Comparison of ENCODE assay signal across 8 cellular contexts in the genomic region with DNA sequence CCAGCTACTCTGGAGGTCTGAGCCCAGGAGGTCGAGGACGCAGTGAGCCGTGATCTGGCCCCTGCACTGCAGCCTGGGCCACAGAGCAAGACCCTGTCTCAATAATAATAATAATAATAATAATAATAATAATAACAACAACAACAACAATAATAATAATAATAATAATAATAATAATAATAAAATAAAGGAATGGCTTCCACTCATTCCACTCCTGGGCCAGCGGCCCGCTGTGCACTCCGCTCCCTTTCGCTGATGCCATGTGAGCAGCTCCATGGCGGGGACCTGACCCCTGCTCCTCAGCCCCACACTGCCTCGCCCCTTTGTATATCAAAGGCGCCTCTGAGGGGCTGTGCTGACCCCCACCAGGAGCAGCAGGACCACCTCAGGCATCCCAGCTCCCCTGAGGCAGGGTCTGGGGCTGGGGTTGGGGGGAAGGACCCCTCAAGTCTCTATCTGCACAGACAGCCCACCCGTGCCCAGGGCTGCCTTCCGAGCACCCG. TPM values are rescaled to one million over a fixed set of nuclear protein-coding genes. Genes with fewer than 3 reads are reported as not detected.
DNase-seq lines count a peak whose midpoint lies in the region; ATAC-seq and TF ChIP-seq lines count a peak whose summit lies in the region.

No MANE protein-coding gene starts in this region.

- H3K79me2 ChIP-seq in H9 (ENCODE audit: insufficient read depth, low read length) (no peaks in the 10 kb centered on the region), smooth muscle cell (ENCODE audit: low read depth) (peaks cover 54% of the 10 kb centered on the region)

- H3K4me3 ChIP-seq in iPS-15b (ENCODE audit: low read depth, low read length) (peak overlapping the region; percentile 45), smooth muscle cell (peak overlapping the region; percentile 51)

- H3K23ac ChIP-seq in H9 (ENCODE audit: insufficient read length, low read depth, low read length) = no peak overlapping the region

- H4K20me1 ChIP-seq in H9 (ENCODE audit: control insufficient read depth, insufficient read depth, insufficient read length) (peaks cover 2% of the 10 kb centered on the region), smooth muscle cell (ENCODE audit: low read depth) (peaks cover 88% of the 10 kb centered on the region)

- H4K8ac ChIP-seq in H9 (replicated peaks; ENCODE audit: insufficient read length, low read depth, low read length) = no peak overlapping the region

- no peak overlapping the region for H2BK15ac ChIP-seq in H9 (ENCODE audit: low read depth, low read length)

- H3K27me3 ChIP-seq in H9 (ENCODE audit: insufficient read depth, low read length) = no peaks in the 10 kb centered on the region
- peaks cover 4% of the 10 kb centered on the region for H3K27me3 ChIP-seq in iPS-15b (ENCODE audit: control insufficient read depth, insufficient read depth, low read length)
- no peaks in the 10 kb centered on the region for H3K27me3 ChIP-seq in smooth muscle cell (ENCODE audit: low read depth)

- no peak overlapping the region for H4K5ac ChIP-seq in H9 (ENCODE audit: insufficient read length, low read depth, low read length)

- peak overlapping the region in 1 of 2 experiments; percentile 76; a peak in 2 of 5 replicates for H3K4me3 Mint-ChIP-seq in H9
- peak overlapping the region; percentile 70 to 75 (median 72) for H3K4me3 Mint-ChIP-seq in T-cell

- H3K36me3 ChIP-seq in iPS-15b (ENCODE audit: control insufficient read depth, insufficient read depth, low read length) = no peaks in the 10 kb centered on the region
- H3K36me3 ChIP-seq in smooth muscle cell (ENCODE audit: low read depth) = no peaks in the 10 kb centered on the region

- no peak overlapping the region for H3K4ac ChIP-seq in H9 (ENCODE audit: low read depth, low read length)

- TF ChIP-seq CTCF in H9 (conservative IDR thresholded peaks at IDR 0.05) (no peak), smooth muscle cell (IDR thresholded peaks at IDR 0.05; ENCODE audit: borderline replicate concordance, insufficient read depth, poor library complexity, severe bottlenecking) (no peak), GM20000 (IDR thresholded peaks at IDR 0.05; ENCODE audit: extremely low read depth, missing control alignments) (no peak), GM10248 (IDR thresholded peaks at IDR 0.05; ENCODE audit: control extremely low read depth, extremely low read depth, low read depth, missing control alignments) (no peak)

- no peak overlapping the region for H2BK5ac ChIP-seq in H9 (ENCODE audit: insufficient read length, low read length)

- no peak overlapping the region for H4K91ac ChIP-seq in H9 (ENCODE audit: insufficient read length, low read depth, low read length)

- H3K4me1 ChIP-seq in H9 (ENCODE audit: insufficient read depth, low read length) (peaks cover 5% of the 10 kb centered on the region; the same call in 1 of the 2 replicates), iPS-15b (ENCODE audit: control insufficient read depth, insufficient read depth, low read length) (peaks cover 5% of the 10 kb centered on the region), smooth muscle cell (ENCODE audit: low read depth) (peaks cover 16% of the 10 kb centered on the region)

- H3K27me3 Mint-ChIP-seq in H9 (ENCODE audit: low read depth) = peaks cover 10% of the 10 kb centered on the region
- no peaks in the 10 kb centered on the region for H3K27me3 Mint-ChIP-seq in T-cell

- no peak overlapping the region for H2AK5ac ChIP-seq in H9 (ENCODE audit: insufficient read length, low read length)

- no peak overlapping the region for H3K9ac ChIP-seq in H9 (ENCODE audit: extremely low read depth, insufficient read length, low read length)
- H3K9ac ChIP-seq in iPS-15b (ENCODE audit: low read depth, low read length) = no peak overlapping the region
- H3K9ac ChIP-seq in smooth muscle cell (ENCODE audit: low read depth) = peak overlapping the region; percentile 78

- H3K36me3 Mint-ChIP-seq in H9 (ENCODE audit: insufficient read depth in 1 of 3, low read depth in 3 of 3) (peaks cover 0 to 6% (median 4%) of the 10 kb centered on the region in 3 experiments; a peak in 4 of 7 replicates), T-cell (no peaks in the 10 kb centered on the region)

- no peak overlapping the region for H3K18ac ChIP-seq in H9 (ENCODE audit: insufficient read length, low read depth, low read length)

- ATAC-seq in T-cell (replicated peaks in 1 of 4) (no peak), GM21576 (IDR thresholded peaks at IDR 0.05; ENCODE audit: unreplicated experiment) (no peak)

- H2AFZ ChIP-seq in H9 (ENCODE audit: low read length) (no peak overlapping the region), smooth muscle cell (ENCODE audit: low read depth) (no peak overlapping the region)

- H3K27ac ChIP-seq in H9 (ENCODE audit: insufficient read length, low read depth, low read length) = no peak overlapping the region
- peak overlapping the region; percentile 29 for H3K27ac ChIP-seq in smooth muscle cell (ENCODE audit: low read depth)

- H3K27ac Mint-ChIP-seq in H9 (no peak overlapping the region), T-cell (peak overlapping the region; percentile 85 to 93)

- no peak overlapping the region for H3K14ac ChIP-seq in H9 (ENCODE audit: insufficient read depth, low read length)

- H2BK12ac ChIP-seq in H9 (ENCODE audit: insufficient read length, low read depth, low read length) = no peak overlapping the region

- H2BK120ac ChIP-seq in H9 (ENCODE audit: low read depth, low read length, poor library complexity, severe bottlenecking) = no peak overlapping the region

- peaks cover 13% of the 10 kb centered on the region for H3K23me2 ChIP-seq in H9 (ENCODE audit: insufficient read length, low read depth, low read length, poor library complexity, severe bottlenecking)

- H2BK20ac ChIP-seq in H9 (ENCODE audit: low read depth, low read length, poor library complexity, severe bottlenecking) = no peak overlapping the region

- WGBS in H9 (ENCODE audit: extremely low coverage, insufficient read length, low lambda C conversion rate) = no CpG with 5 or more reads among the region's 13 CpGs
- WGBS in smooth muscle cell (ENCODE audit: low lambda C conversion rate) = 93% methylated on average over 13 of the region's 13 CpGs

- H3K4me1 Mint-ChIP-seq in H9 (peaks cover 23 to 28% of the 10 kb centered on the region in 2 experiments), T-cell (peaks cover 63 to 85% (median 76%) of the 10 kb centered on the region in 3 donors)

- H3F3A ChIP-seq in smooth muscle cell (ENCODE audit: low read depth) = no peaks in the 10 kb centered on the region

- POLR2A ChIA-PET in T-cell (lab: Charles Lee) = interaction anchor here (0.8 to 2.6 kb wide), 5 partner anchors 8 to 113 kb away, joined by 3 to 17 read pairs (median 7); partner anchors contain the start of gene GTF3C5 (in 1 of the 2)
- POLR2A ChIA-PET in GM10248 (lab: Yijun Ruan, JAX) = interaction anchor here (0.8 to 2.0 kb wide), 6 partner anchors 8 to 113 kb away, joined by 3 to 11 read pairs (median 4); partner anchors contain the start of gene GTF3C5

- no peak for DNase-seq in H9
- no peak for DNase-seq in T-cell
- no peak for DNase-seq in smooth muscle cell (lab: John Stamatoyannopoulos, UW; ENCODE audit: unreplicated experiment)
- DNase-seq in GM20000 (ENCODE audit: low spot score) = no peak
- DNase-seq in GM10248 (ENCODE audit: extremely low spot score) = no peak
- DNase-seq in NCI-H1436 treated with DMSO at 0.1 percent for 48 hours (lab: John Stamatoyannopoulos, UW) = no peak

- CTCF ChIA-PET in T-cell (lab: Charles Lee) = interaction anchor here (0.5 to 3.0 kb wide), 17 partner anchors 10 to 204 kb away, joined by 3 to 45 read pairs (median 7); partner anchors contain the start of genes GTF3C5 (in 1 of the 2), MED22 (in 1 of the 2), RALGDS (in 1 of the 2) and RPL7A (in 1 of the 2)
- CTCF ChIA-PET in GM10248 (lab: Yijun Ruan, JAX) = interaction anchor here (0.6 to 10.7 kb wide), 27 partner anchors 13 to 341 kb away, joined by 3 to 473 read pairs (median 6); partner anchors contain the start of genes GBGT1, GTF3C5 and RALGDS

- H3K79me1 ChIP-seq in H9 (ENCODE audit: insufficient read depth, low read depth, low read length, poor library complexity, severe bottlenecking) = no peaks in the 10 kb centered on the region

- H3K9me3 ChIP-seq in H9 (ENCODE audit: control insufficient read depth, low read depth, low read length) = no peaks in the 10 kb centered on the region
- H3K9me3 ChIP-seq in iPS-15b (ENCODE audit: control insufficient read depth, insufficient read depth, low read length) = no peaks in the 10 kb centered on the region
- H3K9me3 ChIP-seq in smooth muscle cell (replicated peaks; ENCODE audit: low read depth) = no peaks in the 10 kb centered on the region

- H3K9me3 Mint-ChIP-seq in H9 = no peaks in the 10 kb centered on the region
- H3K9me3 Mint-ChIP-seq in T-cell = no peaks in the 10 kb centered on the region

- H3T11ph ChIP-seq in H9 (ENCODE audit: low read length) = no peak overlapping the region

- H3K56ac ChIP-seq in H9 (ENCODE audit: insufficient read length, low read depth, low read length) = no peak overlapping the region

- H3K4me2 ChIP-seq in H9 (ENCODE audit: insufficient read depth, insufficient read length, low read length) (peak overlapping the region; percentile 30), smooth muscle cell (peak overlapping the region; percentile 89)

RNA-seq across cellular contexts. Expression of gene GBGT1, which starts 20.0 kb away (rescaled TPM):
- 9.3 TPM in 2 replicates for total RNA-seq in H9 (2021)
- 10 to 100 TPM in 2 of 5 donors, 1 to 10 TPM in 3; 1.3 to 13.3 (median 7.9) TPM for total RNA-seq in T-cell
- 8.2 and 11.3 TPM in 2 replicates for total RNA-seq in smooth muscle cell
- 4.5 and 6.7 TPM in 2 replicates for polyA plus RNA-seq in smooth muscle cell

RNA-seq across cellular contexts. Expression of gene RALGDS, which starts 22.6 kb away (rescaled TPM):
- total RNA-seq in H9 (2021) (20.9 and 21.3 TPM in 2 replicates), T-cell (100 to 1,000 TPM in 4 of 5 donors, 10 to 100 TPM in 1; 81.0 to 161 (median 137) TPM), smooth muscle cell (27.8 and 28.5 TPM in 2 replicates)
- polyA plus RNA-seq in smooth muscle cell = 37.7 and 43.7 TPM in 2 replicates

Comparison
In these comparisons a context has a peak if more than half of its experiments do, and no peak if none do; other contexts are left out.
1. H3K27ac Mint-ChIP-seq: peak in T-cell (2 of 2); none in H9 (0 of 3).